In genomic region chr15:69253156-69253555, GRCh38 we compare ENCODE assay signal across 11 cellular contexts. TPM values are rescaled to one million over a fixed set of nuclear protein-coding genes. Genes with fewer than 3 reads are reported as not detected.
A peak's percentile ranks its signal among the peaks of the same experiment; 100 is the strongest.
DNase-seq lines count a peak whose midpoint lies in the region; ATAC-seq and TF ChIP-seq lines count a peak whose summit lies in the region.
"Had no signal": no experiment of that assay in that cellular context is flagged by ENCODE, and none has a peak within 500 bp of the region (broad histone marks: within the 10 kb centered on the region; RNA-seq: fewer than 3 reads in every experiment).

No MANE protein-coding gene starts in this region.

- H3K4me3 ChIP-seq in fibroblast of villous mesenchyme (ENCODE audit: low read depth, low read length) (no peak overlapping the region), smooth muscle cell (no peak overlapping the region)
- H3K4me3 ChIP-seq: prostate gland, stomach had no signal

- no peaks in the 10 kb centered on the region for H3K9me3 ChIP-seq in smooth muscle cell (replicated peaks; ENCODE audit: low read depth)
- H3K9me3 ChIP-seq: prostate gland, stomach had no signal

- peaks cover 10% of the 10 kb centered on the region for H3K4me1 ChIP-seq in smooth muscle cell (ENCODE audit: low read depth)
- H3K4me1 ChIP-seq: prostate gland, stomach had no signal

- peak overlapping the region; percentile 47 for H3K9ac ChIP-seq in smooth muscle cell (ENCODE audit: low read depth)

- peak overlapping the region; percentile 71 for H3K4me2 ChIP-seq in smooth muscle cell

- in situ Hi-C loops in SK-MEL-5 (cut with HindIII; ENCODE audit: low pct_unique_long_range_greater_than_20kb, low sequenced_read_pairs), result no loop called here

- H4K20me1 ChIP-seq in smooth muscle cell (ENCODE audit: low read depth), result no peaks in the 10 kb centered on the region

- no peaks in the 10 kb centered on the region for H3K79me2 ChIP-seq in smooth muscle cell (ENCODE audit: low read depth)

- H3K27ac ChIP-seq in smooth muscle cell (ENCODE audit: low read depth), result peak overlapping the region; percentile 85
- H3K27ac ChIP-seq: prostate gland, stomach had no signal

- no peaks in the 10 kb centered on the region for H3K36me3 ChIP-seq in smooth muscle cell (ENCODE audit: low read depth)
- H3K36me3 ChIP-seq: prostate gland had no signal

- ATAC-seq in GM21825 (IDR thresholded peaks at IDR 0.05; ENCODE audit: unreplicated experiment), result no peak
- ATAC-seq in HG03432 (IDR thresholded peaks at IDR 0.05; ENCODE audit: unreplicated experiment), result no peak
- ATAC-seq: esophagus mucosa had no signal

- no peaks in the 10 kb centered on the region for H3K27me3 ChIP-seq in smooth muscle cell (ENCODE audit: low read depth)
- H3K27me3 ChIP-seq: stomach had no signal

- H3F3A ChIP-seq in smooth muscle cell (ENCODE audit: low read depth), result peaks cover 13% of the 10 kb centered on the region

- TF ChIP-seq CTCF in fibroblast of villous mesenchyme (IDR thresholded peaks at IDR 0.05; ENCODE audit: insufficient read depth, low read depth, low read length) (no peak), smooth muscle cell (IDR thresholded peaks at IDR 0.05; ENCODE audit: borderline replicate concordance, insufficient read depth, poor library complexity, severe bottlenecking) (no peak)

- H2AFZ ChIP-seq in smooth muscle cell (ENCODE audit: low read depth), result peak overlapping the region; percentile 15

- peak; percentile 21 for DNase-seq in NCI-H2196 (lab: John Stamatoyannopoulos, UW; ENCODE audit: unreplicated experiment)
- no peak for DNase-seq in NCI-H2196 treated with DMSO at 0.1 percent for 48 hours (lab: John Stamatoyannopoulos, UW; ENCODE audit: unreplicated experiment)
- DNase-seq in SK-MEL-5 (ENCODE audit: low read depth, low spot score), result peak; percentile 69
- DNase-seq in fibroblast of villous mesenchyme (ENCODE audit: low read depth), result peak; percentile 88
- DNase-seq in smooth muscle cell (lab: John Stamatoyannopoulos, UW; ENCODE audit: unreplicated experiment), result no peak
- no peak for DNase-seq in cerebellar nuclear complex (lab: John Stamatoyannopoulos, UW)
- DNase-seq: stomach had no signal

- 12% methylated on average over 3 of the region's 3 CpGs for WGBS in smooth muscle cell (ENCODE audit: low lambda C conversion rate)

RNA-seq across cellular contexts. Expression of gene PAQR5, which starts 45.6 kb away (rescaled TPM):
- 2.3 and 2.4 TPM in 2 replicates for total RNA-seq in SK-MEL-5 (2014; rRNA removed; shearing (Covaris generic))
- 1.3 and 2.3 TPM in 2 replicates for polyA plus RNA-seq in SK-MEL-5 (2015; cell fraction: cytosol; rRNA removed)
- 0.50 and 0.85 TPM in 2 replicates for polyA plus RNA-seq in SK-MEL-5 (2015; cell fraction: nucleus; rRNA removed)
- total RNA-seq in fibroblast of villous mesenchyme (0.97 and 1.3 TPM in 2 replicates), smooth muscle cell (1.6 and 2.6 TPM in 2 replicates)
- polyA plus RNA-seq in smooth muscle cell, result 1.2 and 1.5 TPM in 2 replicates

Comparison
In these comparisons a context has a peak if more than half of its experiments do, and no peak if none do; other contexts are left out.
1. DNase-seq: peak in NCI-H2196 (single experiment), SK-MEL-5 (single experiment) and fibroblast of villous mesenchyme (single experiment); none in NCI-H2196 treated with DMSO at 0.1 percent for 48 hours (single experiment), smooth muscle cell (single experiment) and cerebellar nuclear complex (0 of 2).